Comparison of ENCODE assay signal across 30 cellular contexts in genomic region chr12:21577516-21577915, GRCh38. TPM values are rescaled to one million over a fixed set of nuclear protein-coding genes. Genes with fewer than 3 reads are reported as not detected.
"Had no signal": no experiment of that assay in that cellular context is flagged by ENCODE, and none has a peak within 500 bp of the region (broad histone marks: within the 10 kb centered on the region; RNA-seq: fewer than 3 reads in every experiment).

No MANE protein-coding gene starts in this region.

- H3K4me3 ChIP-seq: stomach, suprapubic skin, testis, thoracic aorta, thyroid gland, tibial artery, tibial nerve, transverse colon, upper lobe of left lung, upper lobe of right lung, uterus, vagina had no signal

- H3K4me1 ChIP-seq: stomach, suprapubic skin, testis, thyroid gland, tibial artery, tibial nerve, transverse colon, upper lobe of left lung, upper lobe of right lung, uterus, vagina had no signal

- H3K9me3 Mint-ChIP-seq: stimulated activated effector memory CD8-positive, alpha-beta T cell treated with anti-CD3 and anti-CD28 coated beads, Interleukin-12 subunit alpha, Interleukin-12 subunit beta, amount 100 ng/mL, for 72 hours; stimulated activated naive B cell treated with anti-CD40 and anti-IgM and Interleukin-4, amounts not matched to agents 10 μg/mL and 1 μg/mL and 100 μg/mL, for 72 hours; stimulated activated naive CD8-positive, alpha-beta T cell treated with anti-CD3 and anti-CD28 coated beads, Interleukin-15, Interleukin-2, amounts not matched to agents 100 ng/mL and 50 ng/mL, for 24 hours; type B pancreatic cell had no signal

- H3K27ac ChIP-seq: stomach, suprapubic skin, testis, thoracic aorta, thyroid gland, tibial artery, tibial nerve, transverse colon, upper lobe of left lung, upper lobe of right lung, uterus, vagina had no signal

- H3K27me3 ChIP-seq: stomach, suprapubic skin, testis, thyroid gland, tibial artery, tibial nerve, transverse colon, upper lobe of left lung, upper lobe of right lung, uterus, vagina had no signal

- ATAC-seq: stimulated activated effector memory CD8-positive, alpha-beta T cell treated with anti-CD3 and anti-CD28 coated beads, Interleukin-12 subunit alpha, Interleukin-12 subunit beta, amount 100 ng/mL, for 72 hours; stimulated activated naive B cell treated with anti-CD40 and anti-IgM and Interleukin-4, amounts not matched to agents 10 μg/mL and 1 μg/mL and 100 μg/mL, for 72 hours; stimulated activated naive CD8-positive, alpha-beta T cell treated with anti-CD3 and anti-CD28 coated beads, Interleukin-15, amount 100 ng/mL, for 72 hours; stimulated activated naive CD8-positive, alpha-beta T cell treated with anti-CD3 and anti-CD28 coated beads, Interleukin-15, Interleukin-2, amounts not matched to agents 100 U/mL and 50 U/mL, for 24 hours; upper lobe of right lung had no signal

- H3K4me1 Mint-ChIP-seq: stimulated activated effector memory CD8-positive, alpha-beta T cell treated with anti-CD3 and anti-CD28 coated beads, Interleukin-12 subunit alpha, Interleukin-12 subunit beta, amount 100 ng/mL, for 72 hours; stimulated activated naive B cell treated with anti-CD40 and anti-IgM and Interleukin-4, amounts not matched to agents 10 μg/mL and 1 μg/mL and 100 μg/mL, for 72 hours; stimulated activated naive CD8-positive, alpha-beta T cell treated with anti-CD3 and anti-CD28 coated beads, Interleukin-15, amount 100 ng/mL, for 72 hours had no signal

- H3K27ac Mint-ChIP-seq: stimulated activated effector memory CD8-positive, alpha-beta T cell treated with anti-CD3 and anti-CD28 coated beads, Interleukin-12 subunit alpha, Interleukin-12 subunit beta, amount 100 ng/mL, for 72 hours; stimulated activated naive B cell treated with anti-CD40 and anti-IgM and Interleukin-4, amounts not matched to agents 10 μg/mL and 1 μg/mL and 100 μg/mL, for 72 hours; stimulated activated naive CD8-positive, alpha-beta T cell treated with anti-CD3 and anti-CD28 coated beads, Interleukin-15, amount 100 ng/mL, for 72 hours; stimulated activated naive CD8-positive, alpha-beta T cell treated with anti-CD3 and anti-CD28 coated beads, Interleukin-15, Interleukin-2, amounts not matched to agents 100 ng/mL and 50 ng/mL, for 24 hours; type B pancreatic cell had no signal

- H3K9me3 ChIP-seq: stomach, suprapubic skin, testis, thoracic aorta, thyroid gland, tibial artery, tibial nerve, transverse colon, upper lobe of left lung, upper lobe of right lung, uterus, vagina had no signal

- H3K36me3 ChIP-seq: stomach, suprapubic skin, thoracic aorta, thyroid gland, tibial artery, tibial nerve, transverse colon, upper lobe of left lung, upper lobe of right lung, uterus, vagina had no signal

- H3K36me3 Mint-ChIP-seq: stimulated activated effector memory CD8-positive, alpha-beta T cell treated with anti-CD3 and anti-CD28 coated beads, Interleukin-12 subunit alpha, Interleukin-12 subunit beta, amount 100 ng/mL, for 72 hours; stimulated activated naive B cell treated with anti-CD40 and anti-IgM and Interleukin-4, amounts not matched to agents 10 μg/mL and 1 μg/mL and 100 μg/mL, for 72 hours; type B pancreatic cell had no signal

- DNase-seq: stimulated activated CD4-positive, alpha-beta T cell treated with anti-CD3 and anti-CD28 coated beads, Interleukin-2, amount 100 ng/mL, for 48 hours; stimulated activated CD4-positive, alpha-beta T cell treated with anti-CD3 and anti-CD28 coated beads, Interleukin-4, amount 100 ng/mL, for 1 hour; stimulated activated CD4-positive, alpha-beta T cell treated with anti-CD3 and anti-CD28 coated beads, Interleukin-4, amount 100 ng/mL, for 24 hours; stimulated activated CD4-positive, alpha-beta T cell treated with anti-CD3 and anti-CD28 coated beads, Interleukin-4, amount 100 ng/mL, for 4 hours; stimulated activated CD8-positive, alpha-beta memory T cell treated with anti-CD3 and anti-CD28 coated beads, Interleukin-4, amount 100 ng/mL, for 48 hours; stimulated activated naive B cell treated with anti-CD40 and anti-IgM and Interleukin-4, amounts not matched to agents 10 μg/mL and 1 μg/mL and 100 μg/mL, for 72 hours; stimulated activated naive CD4-positive, alpha-beta T cell; stimulated activated naive CD4-positive, alpha-beta T cell treated with Interleukin-2 at 50 U/mL for 16 hours; stimulated activated naive CD8-positive, alpha-beta T cell treated with anti-CD3 and anti-CD28 coated beads, Interleukin-15, amount 100 ng/mL, for 72 hours; stimulated activated naive CD8-positive, alpha-beta T cell treated with anti-CD3 and anti-CD28 coated beads, Interleukin-15, Interleukin-2, amounts not matched to agents 100 U/mL and 50 U/mL, for 24 hours; stomach; substantia nigra; testis; thyroid gland; tibial artery; transverse colon; trophoblast cell; upper lobe of left lung; upper lobe of right lung; uterus had no signal

- H3K4me3 Mint-ChIP-seq: stimulated activated effector memory CD8-positive, alpha-beta T cell treated with anti-CD3 and anti-CD28 coated beads, Interleukin-12 subunit alpha, Interleukin-12 subunit beta, amount 100 ng/mL, for 72 hours; stimulated activated naive B cell treated with anti-CD40 and anti-IgM and Interleukin-4, amounts not matched to agents 10 μg/mL and 1 μg/mL and 100 μg/mL, for 72 hours; stimulated activated naive CD8-positive, alpha-beta T cell treated with anti-CD3 and anti-CD28 coated beads, Interleukin-15, amount 100 ng/mL, for 72 hours; stimulated activated naive CD8-positive, alpha-beta T cell treated with anti-CD3 and anti-CD28 coated beads, Interleukin-15, Interleukin-2, amounts not matched to agents 100 ng/mL and 50 ng/mL, for 24 hours; type B pancreatic cell had no signal

RNA-seq across cellular contexts. Expression of gene GYS2, which starts 27.1 kb away (rescaled TPM):
- total RNA-seq: stomach, temporal lobe, testis, thoracic aorta, thyroid gland, upper lobe of right lung, urinary bladder, uterus had no signal

RNA-seq across cellular contexts. Expression of gene SPX, which starts 51.4 kb away (rescaled TPM):
- total RNA-seq: transverse colon, ureter, vagina had no signal
